ENCODE assay signal across 9 cellular contexts in genomic region chr6:39530201-39530759, GRCh38.
DNase-seq lines count a peak whose midpoint lies in the region; ATAC-seq and TF ChIP-seq lines count a peak whose summit lies in the region.
"Had no signal": no experiment of that assay in that cellular context is flagged by ENCODE, and none has a peak within 500 bp of the region (broad histone marks: within the 10 kb centered on the region; RNA-seq: fewer than 3 reads in every experiment).

No MANE protein-coding gene starts in this region.

- no peak for TF ChIP-seq CTCF in RWPE1 (conservative IDR thresholded peaks at IDR 0.05; ENCODE audit: low read depth)
- no peak for TF ChIP-seq CTCF in osteocyte (IDR thresholded peaks at IDR 0.05)
- no peak for TF ChIP-seq CTCF in stomach (IDR thresholded peaks at IDR 0.05)

- no peak overlapping the region for H3K4me3 Mint-ChIP-seq in T-helper 1 cell treated with Interleukin-12 subunit alpha and Interleukin-12 subunit beta and Interleukin-4 antibody, amounts not matched to agents 30 μg/mL and 1 μg/mL, for 36 hours
- H3K4me3 Mint-ChIP-seq in osteocyte (ENCODE audit: unreplicated experiment), result no peak overlapping the region
- no peak overlapping the region for H3K4me3 Mint-ChIP-seq in activated naive CD4-positive, alpha-beta T cell treated with anti-CD3 and anti-CD28 coated beads for 36 hours
- H3K4me3 Mint-ChIP-seq: CD4-positive, CD25-positive, alpha-beta regulatory T cell had no signal

- no peaks in the 10 kb centered on the region for H3K36me3 Mint-ChIP-seq in T-helper 1 cell treated with Interleukin-12 subunit alpha and Interleukin-12 subunit beta and Interleukin-4 antibody, amounts not matched to agents 30 μg/mL and 1 μg/mL, for 36 hours (ENCODE audit: low read depth)
- peaks cover 3% of the 10 kb centered on the region for H3K36me3 Mint-ChIP-seq in osteocyte (ENCODE audit: unreplicated experiment)
- H3K36me3 Mint-ChIP-seq in activated naive CD4-positive, alpha-beta T cell treated with anti-CD3 and anti-CD28 coated beads for 36 hours (ENCODE audit: low read depth), result no peaks in the 10 kb centered on the region
- H3K36me3 Mint-ChIP-seq: CD4-positive, CD25-positive, alpha-beta regulatory T cell had no signal

- peak; percentile 98 for ATAC-seq in HG02798 (IDR thresholded peaks at IDR 0.05; ENCODE audit: poor library complexity, unreplicated experiment)

- peak overlapping the region; percentile 39 for H3K27ac Mint-ChIP-seq in T-helper 1 cell treated with Interleukin-12 subunit alpha and Interleukin-12 subunit beta and Interleukin-4 antibody, amounts not matched to agents 30 μg/mL and 1 μg/mL, for 36 hours
- peak overlapping the region; percentile 12 for H3K27ac Mint-ChIP-seq in osteocyte (ENCODE audit: unreplicated experiment)
- no peak overlapping the region for H3K27ac Mint-ChIP-seq in activated naive CD4-positive, alpha-beta T cell treated with anti-CD3 and anti-CD28 coated beads for 36 hours

- intact Hi-C loops in activated naive CD4-positive, alpha-beta T cell treated with anti-CD3 and anti-CD28 coated beads for 36 hours (cut with micrococcal nuclease), result no loop called here
- intact Hi-C loops in stomach (cut with DNase I; ENCODE audit: low total_unique reads), result no loop called here

- DNase-seq in T-helper 1 cell (no peak), RWPE1 (ENCODE audit: low spot score) (peak; percentile 46), osteocyte (ENCODE audit: extremely low spot score, unreplicated experiment) (no peak), stomach (no peak)
- no peak for DNase-seq in effector memory CD4-positive, alpha-beta T cell
- no peak for DNase-seq in activated naive CD4-positive, alpha-beta T cell treated with anti-CD3 and anti-CD28 coated beads for 36 hours

- H3K27ac ChIP-seq in RWPE1 (no peak overlapping the region), stomach (peak overlapping the region in 1 of 5 donors; percentile 29)
- no peak overlapping the region for H3K27ac ChIP-seq in effector memory CD4-positive, alpha-beta T cell (ENCODE audit: insufficient read depth, low read length, poor library complexity, severe bottlenecking)

- H3K9me3 ChIP-seq in effector memory CD4-positive, alpha-beta T cell (ENCODE audit: control insufficient read depth, low read length), result no peaks in the 10 kb centered on the region
- H3K9me3 ChIP-seq in stomach, result no peaks in the 10 kb centered on the region

- no peak overlapping the region for H3K4me3 ChIP-seq in effector memory CD4-positive, alpha-beta T cell (ENCODE audit: insufficient read depth, low read depth, low read length, poor library complexity, severe bottlenecking)
- H3K4me3 ChIP-seq in stomach, result peak overlapping the region in 1 of 4 donors; percentile 9

- TF ChIP-seq EP300 in stomach (IDR thresholded peaks at IDR 0.05), result no peak

- CTCF ChIA-PET in RWPE1 (lab: Yijun Ruan, JAX), result no interaction called here
- CTCF ChIA-PET in activated naive CD4-positive, alpha-beta T cell treated with anti-CD3 and anti-CD28 coated beads for 36 hours (lab: Charles Lee), result no interaction called here

- H3K27me3 ChIP-seq in effector memory CD4-positive, alpha-beta T cell (replicated peaks; ENCODE audit: control insufficient read depth, insufficient read depth, low read length, poor library complexity, severe bottlenecking), result no peaks in the 10 kb centered on the region
- no peaks in the 10 kb centered on the region for H3K27me3 ChIP-seq in stomach

- POLR2A ChIA-PET in RWPE1 (lab: Yijun Ruan, JAX; ENCODE audit: low non-redundant PET), result no interaction called here

- no peak for TF ChIP-seq POLR2A in stomach (IDR thresholded peaks at IDR 0.05)

- H3K4me1 Mint-ChIP-seq in T-helper 1 cell treated with Interleukin-12 subunit alpha and Interleukin-12 subunit beta and Interleukin-4 antibody, amounts not matched to agents 30 μg/mL and 1 μg/mL, for 36 hours (ENCODE audit: low read depth), result peaks cover 4% of the 10 kb centered on the region
- peaks cover 13% of the 10 kb centered on the region for H3K4me1 Mint-ChIP-seq in osteocyte (ENCODE audit: unreplicated experiment)
- H3K4me1 Mint-ChIP-seq in activated naive CD4-positive, alpha-beta T cell treated with anti-CD3 and anti-CD28 coated beads for 36 hours (ENCODE audit: low read depth), result peaks cover 5% of the 10 kb centered on the region
- H3K4me1 Mint-ChIP-seq: CD4-positive, CD25-positive, alpha-beta regulatory T cell had no signal

- no peaks in the 10 kb centered on the region for H3K36me3 ChIP-seq in effector memory CD4-positive, alpha-beta T cell (ENCODE audit: control insufficient read depth, insufficient read depth, low read length)
- H3K36me3 ChIP-seq in stomach, result no peaks in the 10 kb centered on the region

- H3K27me3 Mint-ChIP-seq in T-helper 1 cell treated with Interleukin-12 subunit alpha and Interleukin-12 subunit beta and Interleukin-4 antibody, amounts not matched to agents 30 μg/mL and 1 μg/mL, for 36 hours (ENCODE audit: low read depth), result peaks cover 19% of the 10 kb centered on the region
- H3K27me3 Mint-ChIP-seq in osteocyte (ENCODE audit: unreplicated experiment), result peaks cover 2% of the 10 kb centered on the region
- H3K27me3 Mint-ChIP-seq in activated naive CD4-positive, alpha-beta T cell treated with anti-CD3 and anti-CD28 coated beads for 36 hours (ENCODE audit: low read depth), result peaks cover 37% of the 10 kb centered on the region

- no peaks in the 10 kb centered on the region for H3K4me1 ChIP-seq in effector memory CD4-positive, alpha-beta T cell (ENCODE audit: control insufficient read depth, insufficient read depth, low read length, poor library complexity, severe bottlenecking)
- H3K4me1 ChIP-seq in stomach, result peaks cover 0 to 8% (median 0%) of the 10 kb centered on the region in 4 donors

- peaks cover 6% of the 10 kb centered on the region for H3K9me3 Mint-ChIP-seq in T-helper 1 cell treated with Interleukin-12 subunit alpha and Interleukin-12 subunit beta and Interleukin-4 antibody, amounts not matched to agents 30 μg/mL and 1 μg/mL, for 36 hours
- H3K9me3 Mint-ChIP-seq in osteocyte (ENCODE audit: unreplicated experiment), result peaks cover 12% of the 10 kb centered on the region
- no peaks in the 10 kb centered on the region for H3K9me3 Mint-ChIP-seq in activated naive CD4-positive, alpha-beta T cell treated with anti-CD3 and anti-CD28 coated beads for 36 hours

- 51 to 72% (median 59%) methylated on average over 4 of the region's 4 CpGs for WGBS in stomach, 5 donors
